ENCODE assay signal across 8 cellular contexts in genomic region chr3:23945903-23946751, GRCh38. TPM values are rescaled to one million over a fixed set of nuclear protein-coding genes. Genes with fewer than 3 reads are reported as not detected.
DNase-seq lines count a peak whose midpoint lies in the region; ATAC-seq and TF ChIP-seq lines count a peak whose summit lies in the region.

No MANE protein-coding gene starts in this region.

- H4K20me1 ChIP-seq in mammary epithelial cell (ENCODE audit: insufficient read depth, low read length) (no peaks in the 10 kb centered on the region), smooth muscle cell (ENCODE audit: low read depth) (peaks cover 51% of the 10 kb centered on the region)

- H3F3A ChIP-seq in smooth muscle cell (ENCODE audit: low read depth): peaks cover 14% of the 10 kb centered on the region

- peak overlapping the region; percentile 67 for H3K4me3 ChIP-seq in WERI-Rb-1 (ENCODE audit: low read depth, low read length)
- H3K4me3 ChIP-seq in mammary epithelial cell (replicated peaks in 1 of 3; ENCODE audit: insufficient read depth in 1 of 3, low read depth in 2 of 3, low read length in 3 of 3): peak overlapping the region; percentile 40 to 68 (median 65)
- H3K4me3 ChIP-seq in smooth muscle cell: peak overlapping the region; percentile 77

- peak overlapping the region; percentile 60 for H2AFZ ChIP-seq in mammary epithelial cell (ENCODE audit: low read depth, low read length)
- H2AFZ ChIP-seq in smooth muscle cell (ENCODE audit: low read depth): no peak overlapping the region

- no peaks in the 10 kb centered on the region for H3K27me3 ChIP-seq in WERI-Rb-1 (ENCODE audit: insufficient read depth, low read depth, severe bottlenecking)
- no peaks in the 10 kb centered on the region for H3K27me3 ChIP-seq in mammary epithelial cell (ENCODE audit: insufficient read depth, low read length)
- no peaks in the 10 kb centered on the region for H3K27me3 ChIP-seq in smooth muscle cell (ENCODE audit: low read depth)

- H3K79me2 ChIP-seq in mammary epithelial cell (ENCODE audit: insufficient read depth, low read length) (peaks cover 31% of the 10 kb centered on the region), smooth muscle cell (ENCODE audit: low read depth) (peaks cover 42% of the 10 kb centered on the region)

- dilution Hi-C loops in mammary epithelial cell (cut with HindIII; ENCODE audit: low sequenced_read_pairs): no loop called here

- TF ChIP-seq CTCF in WERI-Rb-1 (IDR thresholded peaks at IDR 0.05; ENCODE audit: low read depth, low read length): no peak
- TF ChIP-seq CTCF in mammary epithelial cell (conservative IDR thresholded peaks at IDR 0.05 in 1 of 2, IDR thresholded peaks at IDR 0.05 in 1 of 2; ENCODE audit: extremely low read depth in 1 of 2, insufficient read depth in 1 of 2, low read depth in 1 of 2, low read length in 2 of 2): no peak
- TF ChIP-seq CTCF in smooth muscle cell (IDR thresholded peaks at IDR 0.05; ENCODE audit: borderline replicate concordance, insufficient read depth, poor library complexity, severe bottlenecking): no peak

- H3K4me1 ChIP-seq in mammary epithelial cell (ENCODE audit: insufficient read depth, low read length) (peaks cover 35% of the 10 kb centered on the region), smooth muscle cell (ENCODE audit: low read depth) (peaks cover 11% of the 10 kb centered on the region)

- in situ Hi-C loops in mammary epithelial cell (cut with MboI; ENCODE audit: low sequenced_read_pairs in 2 of 2): no loop called here

- H3K27ac ChIP-seq in WERI-Rb-1: peak overlapping the region; percentile 89
- peak overlapping the region; percentile 89 for H3K27ac ChIP-seq in mammary epithelial cell (ENCODE audit: insufficient read depth, low read depth, low read length)
- peak overlapping the region; percentile 95 for H3K27ac ChIP-seq in smooth muscle cell (ENCODE audit: low read depth)

- CTCF ChIA-PET in mammary epithelial cell (lab: Charles Lee; ENCODE audit: low non-redundant PET): no interaction called here

- no peaks in the 10 kb centered on the region for H3K9me3 ChIP-seq in WERI-Rb-1 (ENCODE audit: severe bottlenecking)
- H3K9me3 ChIP-seq in mammary epithelial cell (replicated peaks; ENCODE audit: insufficient read depth, low read length): no peaks in the 10 kb centered on the region
- no peaks in the 10 kb centered on the region for H3K9me3 ChIP-seq in smooth muscle cell (replicated peaks; ENCODE audit: low read depth)

- ATAC-seq in GM18909 (IDR thresholded peaks at IDR 0.05; ENCODE audit: poor library complexity, unreplicated experiment) (peak; percentile 84), HG03139 (IDR thresholded peaks at IDR 0.05; ENCODE audit: unreplicated experiment) (peak; percentile 64)

- peak overlapping the region; percentile 74 for H3K4me2 ChIP-seq in mammary epithelial cell (ENCODE audit: insufficient read depth, low read depth, low read length)
- peak overlapping the region; percentile 91 for H3K4me2 ChIP-seq in smooth muscle cell

- H3K9ac ChIP-seq in mammary epithelial cell (ENCODE audit: insufficient read depth, low read length): peak overlapping the region; percentile 66
- H3K9ac ChIP-seq in smooth muscle cell (ENCODE audit: low read depth): peak overlapping the region; percentile 91

- 0% methylated on average over 10 of the region's 89 CpGs for WGBS in mammary epithelial cell (ENCODE audit: low coverage, missing lambda C conversion rate)
- under 1% methylated on average over 83 of the region's 89 CpGs for WGBS in smooth muscle cell (ENCODE audit: low lambda C conversion rate)

- peaks cover 10% of the 10 kb centered on the region for H3K36me3 ChIP-seq in WERI-Rb-1
- no peaks in the 10 kb centered on the region for H3K36me3 ChIP-seq in mammary epithelial cell (ENCODE audit: insufficient read depth, low read length)
- no peaks in the 10 kb centered on the region for H3K36me3 ChIP-seq in smooth muscle cell (ENCODE audit: low read depth)

- intact Hi-C loops in mammary epithelial cell (cut with micrococcal nuclease): loop anchor here (1.0 kb wide), 1 partner anchor 29 kb away; the partner anchor contains the start of gene RPL15

- DNase-seq in AG08396 (ENCODE audit: low spot score): peak; percentile 98
- DNase-seq in NCI-H2196 (lab: John Stamatoyannopoulos, UW; ENCODE audit: unreplicated experiment): peak; percentile 90
- peak; percentile 97 for DNase-seq in WERI-Rb-1
- peak; percentile 96 for DNase-seq in mammary epithelial cell
- DNase-seq in iPS-NIHi7 (ENCODE audit: extremely low spot score): peak; percentile 95
- peak; percentile 96 for DNase-seq in smooth muscle cell (lab: John Stamatoyannopoulos, UW; ENCODE audit: unreplicated experiment)

- no TSS peak for BruUV-seq in mammary epithelial cell (replicated peaks; lab: Mats Ljungman, UMichigan)

RNA-seq across cellular contexts. Expression of gene NR1D2, which starts 1.0 kb away (rescaled TPM):
- total RNA-seq in mammary epithelial cell (10 to 100 TPM; 10.5 to 16.8 TPM), smooth muscle cell (34.0 and 37.8 TPM in 2 replicates)
- polyA plus RNA-seq in mammary epithelial cell (6.1 TPM), smooth muscle cell (11.7 and 12.1 TPM in 2 replicates)
- 3.4 TPM for polyA minus RNA-seq in mammary epithelial cell

RNA-seq across cellular contexts. Expression of gene RPL15, which starts 29.2 kb away (rescaled TPM):
- total RNA-seq in mammary epithelial cell: 1,000 to 10,000 TPM; 1,624 to 2,052 TPM
- polyA plus RNA-seq in mammary epithelial cell: 4,169 TPM
- 867 TPM for polyA minus RNA-seq in mammary epithelial cell
- 2,505 and 2,593 TPM in 2 replicates for total RNA-seq in smooth muscle cell
- 1,471 and 1,491 TPM in 2 replicates for polyA plus RNA-seq in smooth muscle cell

RNA-seq across cellular contexts. Expression of gene NKIRAS1, which starts 29.3 kb away (rescaled TPM):
- total RNA-seq in mammary epithelial cell (1 to 10 TPM; 7.3 to 8.8 TPM), smooth muscle cell (15.5 and 17.1 TPM in 2 replicates)
- polyA plus RNA-seq in mammary epithelial cell (5.2 TPM), smooth muscle cell (14.9 and 15.3 TPM in 2 replicates)
- 11.9 TPM for polyA minus RNA-seq in mammary epithelial cell

Comparison
In these comparisons a context has a peak if more than half of its experiments do, and no peak if none do; other contexts are left out.
1. Peak in every context shown above with its lines: DNase-seq, ATAC-seq, H3K4me3 ChIP-seq and H3K27ac ChIP-seq.